In the genomic region with DNA sequence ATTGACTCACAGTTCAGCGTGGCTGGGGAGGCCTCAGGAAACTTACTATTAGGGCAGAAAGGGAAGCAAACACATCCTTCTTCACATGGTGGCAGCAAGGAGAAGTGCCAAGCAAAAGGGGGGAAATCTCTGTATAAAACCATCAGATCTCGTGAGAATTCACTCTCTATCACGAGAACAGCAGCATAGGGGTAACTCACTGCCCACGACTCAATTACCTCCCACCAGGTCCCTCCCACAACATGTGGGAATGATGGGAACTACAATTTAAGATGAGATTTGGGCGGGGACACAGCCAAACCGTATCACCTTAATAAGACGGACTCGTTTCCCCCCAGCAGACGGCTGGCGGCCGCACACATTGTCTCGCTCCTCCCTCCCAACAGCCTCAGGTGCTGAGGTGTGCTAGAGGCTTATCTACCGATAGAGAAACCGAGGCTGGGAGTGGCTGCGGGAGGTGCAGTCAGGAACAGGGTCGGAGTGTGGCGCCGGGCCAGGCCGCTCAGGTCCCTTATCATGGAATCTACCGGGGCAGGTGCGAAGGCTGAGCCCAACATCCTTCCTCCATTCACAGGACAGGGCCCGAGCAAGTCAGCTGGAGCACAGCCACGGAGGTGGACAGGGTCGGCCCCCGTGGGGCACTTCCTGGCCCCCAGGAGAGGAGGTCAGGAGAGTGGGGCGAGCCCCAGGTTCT, we compare ENCODE assay signal across 22 cellular contexts. TPM values are rescaled to one million over a fixed set of nuclear protein-coding genes. Genes with fewer than 3 reads are reported as not detected.
DNase-seq lines count a peak whose midpoint lies in the region; ATAC-seq and TF ChIP-seq lines count a peak whose summit lies in the region.
"Had no signal": no experiment of that assay in that cellular context is flagged by ENCODE, and none has a peak within 500 bp of the region (broad histone marks: within the 10 kb centered on the region; RNA-seq: fewer than 3 reads in every experiment).

No MANE protein-coding gene starts in this region.

- no peaks in the 10 kb centered on the region for H3K9me3 Mint-ChIP-seq in endodermal cell
- H3K9me3 Mint-ChIP-seq: HFFc6 had no signal

- H3K9ac ChIP-seq in endodermal cell (ENCODE audit: extremely low read depth, low read length, poor library complexity, severe bottlenecking): no peak overlapping the region

- H3K4me1 Mint-ChIP-seq in endodermal cell: no peaks in the 10 kb centered on the region

- peaks cover 0 to 16% (median 3%) of the 10 kb centered on the region in 9 donors for H3K27me3 ChIP-seq in heart left ventricle
- no peaks in the 10 kb centered on the region for H3K27me3 ChIP-seq in endodermal cell (ENCODE audit: control insufficient read depth, insufficient read depth, low read length, poor library complexity, severe bottlenecking)
- H3K27me3 ChIP-seq in osteoblast (ENCODE audit: insufficient read depth, low read length): peaks cover 41% of the 10 kb centered on the region
- H3K27me3 ChIP-seq in upper lobe of right lung: no peaks in the 10 kb centered on the region
- H3K27me3 ChIP-seq: Peyer's patch had no signal

- no peaks in the 10 kb centered on the region for H4K20me1 ChIP-seq in osteoblast (ENCODE audit: insufficient read depth, low read length)

- WGBS in heart left ventricle, 4 donors: 75 to 85% (median 78%) methylated on average over 21 to 26 of the region's 26 CpGs
- WGBS in endodermal cell (ENCODE audit: insufficient coverage in 1 of 2, insufficient read length in 1 of 2), 2 experiments: 90 to 95% methylated on average over 13 to 26 of the region's 26 CpGs

- H3K4me1 ChIP-seq in heart left ventricle (peaks cover 0 to 7% (median 0%) of the 10 kb centered on the region in 12 donors), endodermal cell (ENCODE audit: control insufficient read depth, insufficient read depth, low read length) (no peaks in the 10 kb centered on the region), osteoblast (ENCODE audit: insufficient read depth, low read length) (peaks cover 5% of the 10 kb centered on the region), upper lobe of right lung (peaks cover 6% of the 10 kb centered on the region)
- H3K4me1 ChIP-seq: Peyer's patch had no signal

- H3K9me3 ChIP-seq in heart left ventricle: no peaks in the 10 kb centered on the region
- H3K9me3 ChIP-seq in endodermal cell (ENCODE audit: control insufficient read depth, low read length): no peaks in the 10 kb centered on the region
- no peaks in the 10 kb centered on the region for H3K9me3 ChIP-seq in osteoblast (ENCODE audit: low read depth, low read length)
- H3K9me3 ChIP-seq in upper lobe of right lung: no peaks in the 10 kb centered on the region
- H3K9me3 ChIP-seq: Peyer's patch had no signal

- no peak overlapping the region for H3K4me3 Mint-ChIP-seq in endodermal cell
- H3K4me3 Mint-ChIP-seq: HFFc6 had no signal

- no peak overlapping the region for H2AFZ ChIP-seq in osteoblast (ENCODE audit: low read length)

- no peak for TF ChIP-seq POLR2A in heart left ventricle (IDR thresholded peaks at IDR 0.05)

- TF ChIP-seq CTCF in heart left ventricle (IDR thresholded peaks at IDR 0.05) (no peak), endodermal cell (conservative IDR thresholded peaks at IDR 0.05) (no peak), osteoblast (IDR thresholded peaks at IDR 0.05; ENCODE audit: extremely low read depth, low read depth, low read length) (no peak), upper lobe of right lung (IDR thresholded peaks at IDR 0.05) (no peak)

- no peaks in the 10 kb centered on the region for H3K27me3 Mint-ChIP-seq in endodermal cell (ENCODE audit: insufficient read depth)

- no peak overlapping the region for H3K27ac Mint-ChIP-seq in endodermal cell
- H3K27ac Mint-ChIP-seq: HFFc6 had no signal

- H3K4me3 ChIP-seq in heart left ventricle (no peak overlapping the region), endodermal cell (ENCODE audit: low read length) (no peak overlapping the region), osteoblast (ENCODE audit: insufficient read depth, low read length) (no peak overlapping the region), upper lobe of right lung (no peak overlapping the region)
- H3K4me3 ChIP-seq: Peyer's patch had no signal

- H3K79me2 ChIP-seq in osteoblast (ENCODE audit: insufficient read depth, low read length): no peaks in the 10 kb centered on the region

- intact Hi-C loops in Right ventricle myocardium superior (cut with DNase I) (no loop called here), heart left ventricle (cut with DNase I) (no loop called here), upper lobe of right lung (cut with DNase I) (no loop called here)

- H3K4me2 ChIP-seq in osteoblast (ENCODE audit: insufficient read depth, low read length): no peak overlapping the region

- H3K27ac ChIP-seq in heart left ventricle: no peak overlapping the region
- no peak overlapping the region for H3K27ac ChIP-seq in endodermal cell (ENCODE audit: low read depth, low read length)
- H3K27ac ChIP-seq in osteoblast (ENCODE audit: low read depth, low read length): no peak overlapping the region
- no peak overlapping the region for H3K27ac ChIP-seq in upper lobe of right lung
- H3K27ac ChIP-seq: Peyer's patch had no signal

- H3K36me3 ChIP-seq in heart left ventricle (no peaks in the 10 kb centered on the region), endodermal cell (ENCODE audit: control insufficient read depth, insufficient read depth, low read length) (no peaks in the 10 kb centered on the region), osteoblast (ENCODE audit: insufficient read depth, low read length) (no peaks in the 10 kb centered on the region), upper lobe of right lung (no peaks in the 10 kb centered on the region)
- H3K36me3 ChIP-seq: Peyer's patch had no signal

- DNase-seq in Right ventricle myocardium superior (peak; percentile 33), heart left ventricle (no peak), endodermal cell (peak; percentile 33), osteoblast (ENCODE audit: insufficient read length, low spot score, missing footprints) (peak; percentile 41), upper lobe of right lung (peak; percentile 50), T-helper 9 cell (no peak), T-helper 2 cell (no peak)
- DNase-seq: AML-193, DMS53, HFFc6, IMR-90, Kasumi-1, MM.1S, NCI-H1092 treated with DMSO at 0.1 percent for 48 hours, NCI-H1694 treated with DMSO at 0.1 percent for 48 hours, NCI-H2107, NCI-H2227 treated with DMSO at 0.1 percent for 48 hours, NCI-H524 treated with DMSO at 0.1 percent for 48 hours, SHP77 had no signal

- no peaks in the 10 kb centered on the region for H3K36me3 Mint-ChIP-seq in endodermal cell (ENCODE audit: low read depth)

- ATAC-seq in Right ventricle myocardium superior (ENCODE audit: poor library complexity) (no peak), heart left ventricle (no peak), upper lobe of right lung (no peak), GM18520 (IDR thresholded peaks at IDR 0.05; ENCODE audit: unreplicated experiment) (no peak)

RNA-seq across cellular contexts. Expression of gene ZG16B, which starts 4.9 kb away (rescaled TPM):
- total RNA-seq in Right ventricle myocardium superior (not detected), heart left ventricle (1 to 10 TPM in 1 of 9 donors, under 1 TPM in 1, not detected in 7; 0.50 to 3.0 TPM), endodermal cell (not detected), osteoblast (0.88 and 1.4 TPM in 2 replicates), upper lobe of right lung (not detected)
- polyA plus RNA-seq in heart left ventricle: not detected
- not detected for polyA plus RNA-seq in endodermal cell (2013, experiment 1 of 2)
- not detected for polyA plus RNA-seq in endodermal cell (2013, experiment 2 of 2)
- total RNA-seq: H1 had no signal

RNA-seq across cellular contexts. Expression of gene PRSS21, which starts 8.2 kb away (rescaled TPM):
- total RNA-seq in Right ventricle myocardium superior (not detected), heart left ventricle (not detected), endodermal cell (not detected), osteoblast (not detected in 2 replicates), upper lobe of right lung (17.1 TPM)
- polyA plus RNA-seq in heart left ventricle: not detected
- not detected for polyA plus RNA-seq in endodermal cell (2013, experiment 1 of 2)
- polyA plus RNA-seq in endodermal cell (2013, experiment 2 of 2): not detected
- total RNA-seq: HFFc6, IMR-90 had no signal

RNA-seq across cellular contexts. Expression of gene PRSS41, which starts 26.9 kb away (rescaled TPM):
- not detected for total RNA-seq in Right ventricle myocardium superior
- total RNA-seq in heart left ventricle: not detected
- polyA plus RNA-seq in heart left ventricle: not detected
- not detected for total RNA-seq in endodermal cell
- not detected for polyA plus RNA-seq in endodermal cell (2013, experiment 1 of 2)
- polyA plus RNA-seq in endodermal cell (2013, experiment 2 of 2): not detected
- total RNA-seq in osteoblast: not detected in 2 replicates
- not detected for total RNA-seq in upper lobe of right lung
- total RNA-seq: H1, HFFc6, IMR-90, Peyer's patch had no signal
- polyA plus RNA-seq: H1, IMR-90 had no signal

RNA-seq across cellular contexts. Expression of gene PRSS22, which starts 32.8 kb away (rescaled TPM):
- total RNA-seq in Right ventricle myocardium superior: not detected
- total RNA-seq in heart left ventricle: not detected
- polyA plus RNA-seq in heart left ventricle: not detected
- 1 to 10 TPM; 5.0 to 6.2 TPM for total RNA-seq in endodermal cell
- polyA plus RNA-seq in endodermal cell (2013, experiment 1 of 2): 0.57 TPM
- not detected for polyA plus RNA-seq in endodermal cell (2013, experiment 2 of 2)
- total RNA-seq in osteoblast: not detected in 2 replicates
- total RNA-seq in upper lobe of right lung: 15.2 TPM
- total RNA-seq: HFFc6, IMR-90 had no signal
- polyA plus RNA-seq: IMR-90 had no signal

RNA-seq across cellular contexts. Expression of gene PRSS33, which starts 37.8 kb away (rescaled TPM):
- total RNA-seq in Right ventricle myocardium superior (not detected), heart left ventricle (not detected), endodermal cell (under 1 TPM in 1 of 2 donors, not detected in 1; 0.35 TPM), osteoblast (not detected in 2 replicates), upper lobe of right lung (not detected)
- polyA plus RNA-seq in heart left ventricle: not detected
- 0.36 TPM for polyA plus RNA-seq in endodermal cell (2013, experiment 1 of 2)
- 0.41 TPM for polyA plus RNA-seq in endodermal cell (2013, experiment 2 of 2)
- total RNA-seq: H1, HFFc6, IMR-90, Peyer's patch had no signal
- polyA plus RNA-seq: IMR-90 had no signal

Comparison
In these comparisons a context has a peak if more than half of its experiments do, and no peak if none do; other contexts are left out.
1. DNase-seq: peak in Right ventricle myocardium superior (single experiment), endodermal cell (single experiment), osteoblast (single experiment) and upper lobe of right lung (single experiment); none in heart left ventricle (0 of 5), T-helper 9 cell (single experiment) and T-helper 2 cell (0 of 5).
2. RNA of gene PRSS21, which starts 8.2 kb away (total RNA-seq): 17.1 TPM in upper lobe of right lung (single experiment); not detected in endodermal cell, not detected in Right ventricle myocardium superior (single experiment), not detected in heart left ventricle and not detected in osteoblast; every median in the first group is over 10 times any median in the second.